In the genomic region with DNA sequence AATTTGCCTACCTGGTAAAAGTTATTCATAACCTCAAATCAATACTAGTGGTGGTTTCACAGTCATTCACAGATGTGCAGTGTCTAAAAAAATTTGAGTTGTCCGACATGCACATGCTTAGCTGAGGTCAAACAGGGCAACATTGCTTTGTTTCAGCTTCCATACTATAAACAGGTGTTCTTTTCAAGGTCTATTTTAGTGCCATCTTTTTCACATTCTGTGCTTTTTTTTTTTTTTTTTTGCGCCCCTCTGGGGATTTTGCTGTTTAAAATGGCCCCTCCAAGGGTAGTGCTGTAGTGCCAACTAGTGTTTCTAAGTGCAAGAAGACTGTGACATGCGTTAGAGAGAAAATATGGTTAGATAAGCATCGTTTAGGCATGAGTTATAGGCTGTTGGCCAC, we compare ENCODE assay signal across 14 cellular contexts. TPM values are rescaled to one million over a fixed set of nuclear protein-coding genes. Genes with fewer than 3 reads are reported as not detected.
DNase-seq lines count a peak whose midpoint lies in the region; ATAC-seq and TF ChIP-seq lines count a peak whose summit lies in the region.
"Had no signal": no experiment of that assay in that cellular context is flagged by ENCODE, and none has a peak within 500 bp of the region (broad histone marks: within the 10 kb centered on the region; RNA-seq: fewer than 3 reads in every experiment).

No MANE protein-coding gene starts in this region.

- no peaks in the 10 kb centered on the region for H3K27me3 Mint-ChIP-seq in activated CD4-positive, alpha-beta memory T cell treated with anti-CD3 and anti-CD28 coated beads for 36 hours
- no peaks in the 10 kb centered on the region for H3K27me3 Mint-ChIP-seq in activated CD4-positive, alpha-beta memory T cell treated with anti-CD3 and anti-CD28 coated beads, Interleukin-2, amount 10 ng/mL, durations not matched to agents 7 days and 5 days
- H3K27me3 Mint-ChIP-seq in glutamatergic neuron (ENCODE audit: unreplicated experiment) = peaks cover 4% of the 10 kb centered on the region
- H3K27me3 Mint-ChIP-seq: activated CD8-positive, alpha-beta T cell treated with anti-CD3 and anti-CD28 coated beads for 36 hours had no signal

- no peaks in the 10 kb centered on the region for H3K27me3 ChIP-seq in colonic mucosa
- H3K27me3 ChIP-seq in HAP-1 (ENCODE audit: low read depth) = no peaks in the 10 kb centered on the region
- H3K27me3 ChIP-seq: SJCRH30, thyroid gland had no signal

- no peak overlapping the region for H3K4me3 Mint-ChIP-seq in activated CD4-positive, alpha-beta memory T cell treated with anti-CD3 and anti-CD28 coated beads for 36 hours
- no peak overlapping the region for H3K4me3 Mint-ChIP-seq in activated CD4-positive, alpha-beta memory T cell treated with anti-CD3 and anti-CD28 coated beads, Interleukin-2, amount 10 ng/mL, durations not matched to agents 7 days and 5 days
- no peak overlapping the region for H3K4me3 Mint-ChIP-seq in glutamatergic neuron (ENCODE audit: unreplicated experiment)
- H3K4me3 Mint-ChIP-seq: activated CD8-positive, alpha-beta T cell treated with anti-CD3 and anti-CD28 coated beads for 36 hours had no signal

- H3K9me3 ChIP-seq in colonic mucosa (no peaks in the 10 kb centered on the region), HAP-1 (no peaks in the 10 kb centered on the region)
- H3K9me3 ChIP-seq: SJCRH30, thyroid gland had no signal

- H3K36me3 ChIP-seq in colonic mucosa (peaks cover 15% of the 10 kb centered on the region), HAP-1 (replicated peaks) (peaks cover 26% of the 10 kb centered on the region)

- in situ Hi-C loops in HAP-1 (cut with MboI; ENCODE audit: low sequenced_read_pairs) = no loop called here

- DNase-seq in activated CD4-positive, alpha-beta memory T cell treated with anti-CD3 and anti-CD28 coated beads for 36 hours = no peak
- DNase-seq in activated CD4-positive, alpha-beta memory T cell treated with anti-CD3 and anti-CD28 coated beads, Interleukin-2, amount 10 ng/mL, durations not matched to agents 7 days and 5 days = no peak
- no peak for DNase-seq in activated CD4-positive, CD25-positive, alpha-beta regulatory T cell treated with anti-CD3 and anti-CD28 coated beads, Interleukin-2, amount 50 U/mL, for 72 hours
- no peak for DNase-seq in glutamatergic neuron
- DNase-seq in colonic mucosa = no peak
- DNase-seq in HAP-1 (ENCODE audit: low spot score in 2 of 2) = no peak
- DNase-seq: activated CD8-positive, alpha-beta T cell treated with anti-CD3 and anti-CD28 coated beads for 36 hours; anterior cingulate cortex; EL; SJCRH30; stimulated activated CD4-positive, alpha-beta T cell treated with anti-CD3 and anti-CD28 coated beads, Interleukin-4, amount 100 ng/mL, for 4 hours; thyroid gland had no signal

- peak overlapping the region; percentile 14 for H3K27ac Mint-ChIP-seq in activated CD4-positive, alpha-beta memory T cell treated with anti-CD3 and anti-CD28 coated beads for 36 hours
- no peak overlapping the region for H3K27ac Mint-ChIP-seq in activated CD4-positive, alpha-beta memory T cell treated with anti-CD3 and anti-CD28 coated beads, Interleukin-2, amount 10 ng/mL, durations not matched to agents 7 days and 5 days
- H3K27ac Mint-ChIP-seq in glutamatergic neuron (ENCODE audit: unreplicated experiment) = no peak overlapping the region
- H3K27ac Mint-ChIP-seq: activated CD8-positive, alpha-beta T cell treated with anti-CD3 and anti-CD28 coated beads for 36 hours had no signal

- CTCF ChIA-PET in activated CD4-positive, alpha-beta memory T cell treated with anti-CD3 and anti-CD28 coated beads for 36 hours (lab: Charles Lee) = no interaction called here
- CTCF ChIA-PET in activated CD4-positive, alpha-beta memory T cell treated with anti-CD3 and anti-CD28 coated beads, Interleukin-2, amount 10 ng/mL, durations not matched to agents 7 days and 5 days (lab: Charles Lee) = interaction anchor here (1.8 kb wide), 1 partner anchor 14 kb away, joined by 4 read pairs; the partner anchor contains the start of gene PHAX

- intact Hi-C loops in activated CD4-positive, alpha-beta memory T cell treated with anti-CD3 and anti-CD28 coated beads for 36 hours (cut with micrococcal nuclease) = no loop called here
- intact Hi-C loops in colonic mucosa (cut with DNase I) = no loop called here

- ATAC-seq in GM21737 (IDR thresholded peaks at IDR 0.05; ENCODE audit: unreplicated experiment) (peak; percentile 93), HG03280 (IDR thresholded peaks at IDR 0.05; ENCODE audit: unreplicated experiment) (peak; percentile 97)
- ATAC-seq: activated CD8-positive, alpha-beta T cell treated with anti-CD3 and anti-CD28 coated beads for 36 hours had no signal

- no peaks in the 10 kb centered on the region for H3K9me3 Mint-ChIP-seq in activated CD4-positive, alpha-beta memory T cell treated with anti-CD3 and anti-CD28 coated beads for 36 hours
- H3K9me3 Mint-ChIP-seq in activated CD4-positive, alpha-beta memory T cell treated with anti-CD3 and anti-CD28 coated beads, Interleukin-2, amount 10 ng/mL, durations not matched to agents 7 days and 5 days = no peaks in the 10 kb centered on the region
- no peaks in the 10 kb centered on the region for H3K9me3 Mint-ChIP-seq in glutamatergic neuron (ENCODE audit: unreplicated experiment)
- H3K9me3 Mint-ChIP-seq: activated CD8-positive, alpha-beta T cell treated with anti-CD3 and anti-CD28 coated beads for 36 hours had no signal

- H3K36me3 Mint-ChIP-seq in activated CD4-positive, alpha-beta memory T cell treated with anti-CD3 and anti-CD28 coated beads for 36 hours = peaks cover 25% of the 10 kb centered on the region
- H3K36me3 Mint-ChIP-seq in activated CD4-positive, alpha-beta memory T cell treated with anti-CD3 and anti-CD28 coated beads, Interleukin-2, amount 10 ng/mL, durations not matched to agents 7 days and 5 days (ENCODE audit: low read depth) = peaks cover 32% of the 10 kb centered on the region
- no peaks in the 10 kb centered on the region for H3K36me3 Mint-ChIP-seq in glutamatergic neuron (ENCODE audit: unreplicated experiment)

- TF ChIP-seq CTCF in glutamatergic neuron (IDR thresholded peaks at IDR 0.05; ENCODE audit: partially characterized antibody, unreplicated experiment) = no peak
- TF ChIP-seq CTCF in colonic mucosa (IDR thresholded peaks at IDR 0.05) = no peak

- H3K4me1 ChIP-seq in colonic mucosa (no peaks in the 10 kb centered on the region), HAP-1 (no peaks in the 10 kb centered on the region)
- H3K4me1 ChIP-seq: thyroid gland had no signal

- no peak overlapping the region for H3K27ac ChIP-seq in colonic mucosa
- H3K27ac ChIP-seq: SJCRH30, thyroid gland had no signal

- H3K4me3 ChIP-seq in colonic mucosa = no peak overlapping the region
- no peak overlapping the region for H3K4me3 ChIP-seq in HAP-1
- H3K4me3 ChIP-seq: SJCRH30, thyroid gland had no signal

- peaks cover 15% of the 10 kb centered on the region for H3K4me1 Mint-ChIP-seq in activated CD4-positive, alpha-beta memory T cell treated with anti-CD3 and anti-CD28 coated beads for 36 hours (ENCODE audit: low read depth)
- peaks cover 10% of the 10 kb centered on the region for H3K4me1 Mint-ChIP-seq in activated CD4-positive, alpha-beta memory T cell treated with anti-CD3 and anti-CD28 coated beads, Interleukin-2, amount 10 ng/mL, durations not matched to agents 7 days and 5 days
- H3K4me1 Mint-ChIP-seq in glutamatergic neuron (ENCODE audit: low read depth, unreplicated experiment) = no peaks in the 10 kb centered on the region

- POLR2A ChIA-PET in activated CD4-positive, alpha-beta memory T cell treated with anti-CD3 and anti-CD28 coated beads for 36 hours (lab: Charles Lee) = no interaction called here
- POLR2A ChIA-PET in activated CD4-positive, alpha-beta memory T cell treated with anti-CD3 and anti-CD28 coated beads, Interleukin-2, amount 10 ng/mL, durations not matched to agents 7 days and 5 days (lab: Charles Lee) = interaction anchor here (0.6 kb wide), 1 partner anchor 181 kb away, joined by 3 read pairs; no protein-coding TSS in a partner anchor

- H3K9ac ChIP-seq in colonic mucosa (ENCODE audit: low read depth in 2 of 2, low read length in 2 of 2) = no peak overlapping the region

RNA-seq across cellular contexts. Expression of gene PHAX, which starts 14.5 kb away (rescaled TPM):
- 10 to 100 TPM; 40.7 to 43.2 TPM for total RNA-seq in activated CD4-positive, alpha-beta memory T cell treated with anti-CD3 and anti-CD28 coated beads for 36 hours
- total RNA-seq in activated CD4-positive, alpha-beta memory T cell treated with anti-CD3 and anti-CD28 coated beads, Interleukin-2, amount 10 ng/mL, durations not matched to agents 7 days and 5 days = 10 to 100 TPM; 31.5 to 33.8 TPM
- 41.1 TPM for total RNA-seq in glutamatergic neuron (ENCODE audit: unreplicated experiment)
- total RNA-seq in colonic mucosa = 10 to 100 TPM; 36.4 to 36.6 TPM

RNA-seq across cellular contexts. Expression of gene ALDH7A1, which starts 20.3 kb away (rescaled TPM):
- 1 to 10 TPM; 5.3 to 5.7 TPM for total RNA-seq in activated CD4-positive, alpha-beta memory T cell treated with anti-CD3 and anti-CD28 coated beads for 36 hours
- total RNA-seq in activated CD4-positive, alpha-beta memory T cell treated with anti-CD3 and anti-CD28 coated beads, Interleukin-2, amount 10 ng/mL, durations not matched to agents 7 days and 5 days = 1 to 10 TPM in 1 of 2 experiments, under 1 TPM in 1; 0.71 to 1.0 TPM
- total RNA-seq in glutamatergic neuron (ENCODE audit: unreplicated experiment) (85.9 TPM), colonic mucosa (10 to 100 TPM; 49.2 to 75.7 TPM)

Comparison
In these comparisons a context has a peak if more than half of its experiments do, and no peak if none do; other contexts are left out.
1. RNA of gene ALDH7A1, which starts 20.3 kb away (total RNA-seq): 85.9 TPM in glutamatergic neuron (single experiment) and 49.2 to 75.7 TPM in colonic mucosa; 5.3 to 5.7 TPM in activated CD4-positive, alpha-beta memory T cell treated with anti-CD3 and anti-CD28 coated beads for 36 hours and 0.71 to 1.0 TPM in activated CD4-positive, alpha-beta memory T cell treated with anti-CD3 and anti-CD28 coated beads, Interleukin-2, amount 10 ng/mL, durations not matched to agents 7 days and 5 days; every median in the first group is over 4 times any median in the second.